ENCODE assay signal across 21 cellular contexts in genomic region chr3:78668302-78668701, GRCh38.
"Had no signal": no experiment of that assay in that cellular context is flagged by ENCODE, and none has a peak within 500 bp of the region (broad histone marks: within the 10 kb centered on the region; RNA-seq: fewer than 3 reads in every experiment).

No MANE protein-coding gene starts in this region.

- H3K4me1 ChIP-seq: colonic mucosa, left lung, pancreas, stomach, testis, upper lobe of right lung had no signal

- H3K9me3 ChIP-seq: colonic mucosa, left lung, pancreas, stomach, testis, upper lobe of right lung had no signal

- H3K27me3 ChIP-seq: colonic mucosa, hepatocyte, left lung, pancreas, stomach, testis, upper lobe of right lung had no signal

- FAIRE-seq: endometrium, kidney, pancreas had no signal

- DNase-seq: activated CD4-positive, alpha-beta T cell treated with anti-CD3 and anti-CD28 coated beads for 48 hours; activated CD8-positive, alpha-beta T cell treated with anti-CD3 and anti-CD28 coated beads for 36 hours; activated effector memory CD4-positive, alpha-beta T cell treated with anti-CD3 and anti-CD28 coated beads, Interleukin-2, amount 50 U/mL, for 16 hours; activated T-cell treated with anti-CD3 and anti-CD28 coated beads, Interleukin-2, amount 50 U/mL, for 48 hours; amniotic stem cell; caudate nucleus; colonic mucosa; kidney; left lung; mammary epithelial cell; naive B cell; pancreas; stimulated activated CD4-positive, alpha-beta T cell treated with anti-CD3 and anti-CD28 coated beads, Interleukin-12 subunit alpha, Interleukin-12 subunit beta, amount 100 ng/mL, for 4 hours; stimulated activated CD4-positive, alpha-beta T cell treated with anti-CD3 and anti-CD28 coated beads, Interleukin-2, amount 100 ng/mL, for 24 hours; stomach; testis; upper lobe of right lung had no signal

- ATAC-seq: activated CD8-positive, alpha-beta T cell treated with anti-CD3 and anti-CD28 coated beads for 36 hours; activated naive CD4-positive, alpha-beta T cell treated with anti-CD3 and anti-CD28 coated beads, Interleukin-2, amount 50 U/mL, for 72 hours; esophagus mucosa; left lung; pancreas; upper lobe of right lung had no signal

- H3K4me3 ChIP-seq: colonic mucosa, hepatocyte, left lung, pancreas, stomach, testis, upper lobe of right lung had no signal

- H3K36me3 ChIP-seq: colonic mucosa, left lung, pancreas, upper lobe of right lung had no signal

- H3K27ac ChIP-seq: colonic mucosa, hepatocyte, left lung, pancreas, stomach, testis, upper lobe of right lung had no signal
